Comparison of ENCODE assay signal across 10 cellular contexts in the genomic region with DNA sequence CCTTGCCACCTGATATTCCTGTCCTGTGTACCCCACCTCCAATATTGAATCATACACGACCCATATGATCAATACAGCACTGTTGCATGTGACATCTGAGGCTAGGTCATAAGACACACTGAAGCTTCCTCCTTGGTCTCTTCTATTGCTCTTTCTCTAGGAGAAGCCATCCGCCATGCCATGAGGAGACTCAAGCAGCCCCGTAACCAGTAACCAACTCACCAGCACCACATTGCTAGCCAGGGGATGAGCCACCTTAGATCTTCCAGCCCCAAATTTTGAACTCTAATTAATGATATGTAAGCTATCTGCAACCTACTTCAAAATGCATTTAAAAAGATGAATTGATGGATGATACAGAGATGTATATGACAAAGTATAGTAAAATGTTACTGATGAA. TPM values are rescaled to one million over a fixed set of nuclear protein-coding genes. Genes with fewer than 3 reads are reported as not detected.
A peak's percentile ranks its signal among the peaks of the same experiment; 100 is the strongest.
DNase-seq lines count a peak whose midpoint lies in the region; ATAC-seq and TF ChIP-seq lines count a peak whose summit lies in the region.
"Had no signal": no experiment of that assay in that cellular context is flagged by ENCODE, and none has a peak within 500 bp of the region (broad histone marks: within the 10 kb centered on the region; RNA-seq: fewer than 3 reads in every experiment).

No MANE protein-coding gene starts in this region.

- H3K36me3 ChIP-seq in heart right ventricle (peaks cover 0 to 5% (median 0%) of the 10 kb centered on the region in 9 donors), right lobe of liver (no peaks in the 10 kb centered on the region), vagina (no peaks in the 10 kb centered on the region)

- H3K9me3 ChIP-seq in heart right ventricle (peaks cover 0 to 51% (median 14%) of the 10 kb centered on the region in 11 donors), right lobe of liver (no peaks in the 10 kb centered on the region), vagina (no peaks in the 10 kb centered on the region)

- intact Hi-C loops in heart right ventricle (cut with DNase I) = loop anchor here in 1 of 10 donors (5.0 kb wide), 2 partner anchors 356 to 1321 kb away; no protein-coding TSS in a partner anchor
- intact Hi-C loops in Right ventricle myocardium inferior (cut with DNase I) = no loop called here
- intact Hi-C loops in right lobe of liver (cut with DNase I) = no loop called here
- intact Hi-C loops in vagina (cut with DNase I) = loop anchor here (10.0 kb wide), 1 partner anchor 587 kb away; a partner anchor contains a TSS

- DNase-seq in heart right ventricle (no peak), Right ventricle myocardium inferior (ENCODE audit: missing footprints) (no peak), right lobe of liver (no peak), vagina (ENCODE audit: extremely low spot score in 2 of 2) (no peak), HT-29 (ENCODE audit: low spot score) (no peak), Kasumi-1 (lab: John Stamatoyannopoulos, UW) (no peak)
- no peak for DNase-seq in activated naive CD4-positive, alpha-beta T cell treated with anti-CD3 and anti-CD28 coated beads, Interleukin-2, amount 50 U/mL, for 72 hours (ENCODE audit: low spot score in 2 of 2)

- TF ChIP-seq POLR2A in right lobe of liver (IDR thresholded peaks at IDR 0.05) (no peak), vagina (IDR thresholded peaks at IDR 0.05) (no peak)

- ATAC-seq in heart right ventricle (no peak), Right ventricle myocardium inferior (no peak), right lobe of liver (no peak), HG03045 (IDR thresholded peaks at IDR 0.05; ENCODE audit: unreplicated experiment) (no peak)
- ATAC-seq in activated naive CD4-positive, alpha-beta T cell treated with anti-CD3 and anti-CD28 coated beads, Interleukin-2, amount 50 U/mL, for 72 hours = no peak

- H3K27ac ChIP-seq in heart right ventricle = peak overlapping the region in 7 of 10 donors; percentile 83 to 99 (median 94)
- H3K27ac ChIP-seq in right lobe of liver = no peak overlapping the region
- H3K27ac ChIP-seq in vagina = peak overlapping the region; percentile 96

- WGBS in heart right ventricle, 2 donors = 99% methylated on average over 3 of the region's 3 CpGs
- 100% methylated on average over 2 of the region's 3 CpGs for WGBS in right lobe of liver (ENCODE audit: insufficient coverage, low coverage, low lambda C conversion rate, missing lambda C conversion rate)

- H3K4me3 ChIP-seq in heart right ventricle (peak overlapping the region in 7 of 10 donors; percentile 47 to 89 (median 66)), right lobe of liver (peak overlapping the region; percentile 55 to 75 (median 73)), vagina (peak overlapping the region; percentile 64 to 68)

- H3K27ac Mint-ChIP-seq in activated naive CD4-positive, alpha-beta T cell treated with anti-CD3 and anti-CD28 coated beads, Interleukin-2, amount 50 U/mL, for 72 hours = peak overlapping the region; percentile 32 to 96

- H3K36me3 Mint-ChIP-seq in activated naive CD4-positive, alpha-beta T cell treated with anti-CD3 and anti-CD28 coated beads, Interleukin-2, amount 50 U/mL, for 72 hours = peaks cover 25 to 39% of the 10 kb centered on the region in 2 donors

- H3K27me3 ChIP-seq in heart right ventricle = no peaks in the 10 kb centered on the region
- no peaks in the 10 kb centered on the region for H3K27me3 ChIP-seq in right lobe of liver
- H3K27me3 ChIP-seq in vagina = no peaks in the 10 kb centered on the region

- peaks cover 21 to 31% of the 10 kb centered on the region in 2 donors for H3K9me3 Mint-ChIP-seq in activated naive CD4-positive, alpha-beta T cell treated with anti-CD3 and anti-CD28 coated beads, Interleukin-2, amount 50 U/mL, for 72 hours

- H3K4me1 ChIP-seq in heart right ventricle (peaks cover 0 to 18% (median 7%) of the 10 kb centered on the region in 9 donors), right lobe of liver (no peaks in the 10 kb centered on the region), vagina (no peaks in the 10 kb centered on the region)

- TF ChIP-seq CTCF in heart right ventricle (IDR thresholded peaks at IDR 0.05) = no peak
- no peak for TF ChIP-seq CTCF in right lobe of liver (IDR thresholded peaks at IDR 0.05)
- no peak for TF ChIP-seq CTCF in vagina (IDR thresholded peaks at IDR 0.05)

RNA-seq across cellular contexts. Expression of a gene that starts 28.6 kb away (rescaled TPM):
- 1 to 10 TPM; 3.4 to 5.8 (median 4.2) TPM for total RNA-seq in heart right ventricle
- polyA plus RNA-seq in heart right ventricle = 1 to 10 TPM; 1.1 to 2.5 TPM
- total RNA-seq in Right ventricle myocardium inferior = 3.1 TPM
- 1 to 10 TPM; 7.9 to 8.3 TPM for total RNA-seq in activated naive CD4-positive, alpha-beta T cell treated with anti-CD3 and anti-CD28 coated beads, Interleukin-2, amount 50 U/mL, for 72 hours
- total RNA-seq in right lobe of liver = 1 to 10 TPM; 3.2 to 3.9 (median 3.5) TPM
- 10.1 TPM for total RNA-seq in vagina
- total RNA-seq in HT-29 (2014; rRNA removed; shearing (Covaris generic)) = 4.0 and 4.1 TPM in 2 replicates

RNA-seq across cellular contexts. Expression of a gene that starts 39.6 kb away (rescaled TPM):
- total RNA-seq in heart right ventricle = not detected
- polyA plus RNA-seq in heart right ventricle = not detected
- not detected for total RNA-seq in Right ventricle myocardium inferior
- not detected for total RNA-seq in activated naive CD4-positive, alpha-beta T cell treated with anti-CD3 and anti-CD28 coated beads, Interleukin-2, amount 50 U/mL, for 72 hours
- not detected for total RNA-seq in right lobe of liver
- not detected for total RNA-seq in vagina
- total RNA-seq in HT-29 (2014; rRNA removed; shearing (Covaris generic)) = not detected in 2 replicates
- total RNA-seq: lower leg skin, Right ventricle myocardium superior had no signal

RNA-seq across cellular contexts. Expression of a gene that starts 49.0 kb away (rescaled TPM):
- total RNA-seq in heart right ventricle (not detected), Right ventricle myocardium inferior (not detected), right lobe of liver (not detected), vagina (not detected)
- not detected for polyA plus RNA-seq in heart right ventricle
- not detected for total RNA-seq in activated naive CD4-positive, alpha-beta T cell treated with anti-CD3 and anti-CD28 coated beads, Interleukin-2, amount 50 U/mL, for 72 hours
- total RNA-seq in HT-29 (2014; rRNA removed; shearing (Covaris generic)) = not detected in 2 replicates
- total RNA-seq: lower leg skin, Right ventricle myocardium superior had no signal

RNA-seq across cellular contexts. Expression of a gene that starts 58.1 kb away (rescaled TPM):
- total RNA-seq in heart right ventricle (not detected), Right ventricle myocardium inferior (not detected), right lobe of liver (not detected), vagina (not detected)
- polyA plus RNA-seq in heart right ventricle = not detected
- not detected for total RNA-seq in activated naive CD4-positive, alpha-beta T cell treated with anti-CD3 and anti-CD28 coated beads, Interleukin-2, amount 50 U/mL, for 72 hours
- not detected in 2 replicates for total RNA-seq in HT-29 (2014; rRNA removed; shearing (Covaris generic))
- total RNA-seq: lower leg skin, Right ventricle myocardium superior had no signal

Comparison
In these comparisons a context has a peak if more than half of its experiments do, and no peak if none do; other contexts are left out.
1. H3K27ac ChIP-seq: peak in heart right ventricle (7 of 10) and vagina (single experiment); none in right lobe of liver (0 of 3).
2. Peak in every context shown above with its lines, with median percentiles within 50 percentile points of each other: H3K4me3 ChIP-seq.